ENCODE assay signal across 17 cellular contexts in genomic region chr1:15667362-15667761, GRCh38. TPM values are rescaled to one million over a fixed set of nuclear protein-coding genes. Genes with fewer than 3 reads are reported as not detected.
A peak's percentile ranks its signal among the peaks of the same experiment; 100 is the strongest.
DNase-seq lines count a peak whose midpoint lies in the region; ATAC-seq and TF ChIP-seq lines count a peak whose summit lies in the region.
"Had no signal": no experiment of that assay in that cellular context is flagged by ENCODE, and none has a peak within 500 bp of the region (broad histone marks: within the 10 kb centered on the region; RNA-seq: fewer than 3 reads in every experiment).

No MANE protein-coding gene starts in this region.

- no peak for TF ChIP-seq CTCF in HEK293 (tag by site-specific recombination; IDR thresholded peaks at IDR 0.05)
- TF ChIP-seq CTCF in brain (conservative IDR thresholded peaks at IDR 0.05) = no peak
- TF ChIP-seq CTCF in mucosa of descending colon (IDR thresholded peaks at IDR 0.05) = no peak

- no peaks in the 10 kb centered on the region for H3K4me1 ChIP-seq in HEK293 (ENCODE audit: control insufficient read depth, insufficient read depth, low read length)
- H3K4me1 ChIP-seq in mucosa of descending colon (ENCODE audit: low read depth) = peaks cover 4% of the 10 kb centered on the region

- H3K4me3 ChIP-seq in HEK293 (ENCODE audit: low read depth, low read length) = no peak overlapping the region
- H3K4me3 ChIP-seq in mucosa of descending colon = no peak overlapping the region

- CTCF ChIA-PET in HEK293 (lab: Yijun Ruan, JAX) = no interaction called here

- H3K4me1 Mint-ChIP-seq in activated naive CD4-positive, alpha-beta T cell treated with anti-CD3 and anti-CD28 coated beads, Interleukin-2, amount 50 U/mL, for 24 hours = peaks cover 5% of the 10 kb centered on the region
- H3K4me1 Mint-ChIP-seq in brain = no peaks in the 10 kb centered on the region
- H3K4me1 Mint-ChIP-seq in naive thymus-derived CD8-positive, alpha-beta T cell = peaks cover 0 to 3% (median under 1%) of the 10 kb centered on the region in 4 donors

- peak overlapping the region; percentile 38 for H3K27ac Mint-ChIP-seq in activated naive CD4-positive, alpha-beta T cell treated with anti-CD3 and anti-CD28 coated beads, Interleukin-2, amount 50 U/mL, for 24 hours
- H3K27ac Mint-ChIP-seq in brain = peak overlapping the region in 3 of 5 experiments; percentile 0 to 78 (median 58)
- H3K27ac Mint-ChIP-seq in naive thymus-derived CD8-positive, alpha-beta T cell = peak overlapping the region in 4 of 10 donors; percentile 36 to 64 (median 44)

- no peak overlapping the region for H3K27ac ChIP-seq in HEK293 (ENCODE audit: extremely low read depth, low read depth, low read length)
- H3K27ac ChIP-seq: C4-2B had no signal

- POLR2A ChIA-PET in HEK293 (lab: Yijun Ruan, JAX) = no interaction called here
- POLR2A ChIA-PET in naive thymus-derived CD8-positive, alpha-beta T cell (lab: Charles Lee) = no interaction called here

- intact Hi-C loops in mucosa of descending colon (cut with DNase I, micrococcal nuclease) = no loop called here

- H3K9me3 Mint-ChIP-seq in activated naive CD4-positive, alpha-beta T cell treated with anti-CD3 and anti-CD28 coated beads, Interleukin-2, amount 50 U/mL, for 24 hours = no peaks in the 10 kb centered on the region
- no peaks in the 10 kb centered on the region for H3K9me3 Mint-ChIP-seq in brain
- no peaks in the 10 kb centered on the region for H3K9me3 Mint-ChIP-seq in naive thymus-derived CD8-positive, alpha-beta T cell

- H3K27me3 Mint-ChIP-seq in activated naive CD4-positive, alpha-beta T cell treated with anti-CD3 and anti-CD28 coated beads, Interleukin-2, amount 50 U/mL, for 24 hours = no peaks in the 10 kb centered on the region
- no peaks in the 10 kb centered on the region for H3K27me3 Mint-ChIP-seq in brain
- H3K27me3 Mint-ChIP-seq in naive thymus-derived CD8-positive, alpha-beta T cell = no peaks in the 10 kb centered on the region

- no peak for DNase-seq in activated naive CD4-positive, alpha-beta T cell treated with Interleukin-2 at 50 U/mL for 16 hours
- DNase-seq in middle frontal gyrus (ENCODE audit: extremely low spot score, low spot score) (peak; percentile 29), mucosa of descending colon (no peak)
- no peak for DNase-seq in naive thymus-derived CD8-positive, alpha-beta T cell
- no peak for DNase-seq in activated CD4-positive, alpha-beta T cell treated with anti-CD3 and anti-CD28 coated beads for 1 hour
- DNase-seq: COR-L47, DMS53, HCEC 1CT, NCI-H146, NCI-H2107, NCI-H345, NCI-H69, SHP77 had no signal

- peaks cover 0 to 6% of the 10 kb centered on the region in 2 experiments; a peak in 1 of 3 replicates for H3K36me3 ChIP-seq in HEK293 (ENCODE audit: control insufficient read depth in 2 of 2, insufficient read depth in 1 of 2, low read length in 2 of 2)
- no peaks in the 10 kb centered on the region for H3K36me3 ChIP-seq in mucosa of descending colon (ENCODE audit: low read depth)

- ATAC-seq in mucosa of descending colon = no peak
- ATAC-seq in naive thymus-derived CD8-positive, alpha-beta T cell = no peak

- no peak overlapping the region for H3K4me3 Mint-ChIP-seq in activated naive CD4-positive, alpha-beta T cell treated with anti-CD3 and anti-CD28 coated beads, Interleukin-2, amount 50 U/mL, for 24 hours
- no peak overlapping the region for H3K4me3 Mint-ChIP-seq in brain
- no peak overlapping the region for H3K4me3 Mint-ChIP-seq in naive thymus-derived CD8-positive, alpha-beta T cell

- no peaks in the 10 kb centered on the region for H3K9me3 ChIP-seq in HEK293 (ENCODE audit: control insufficient read depth, insufficient read depth, low read depth, low read length)
- no peaks in the 10 kb centered on the region for H3K9me3 ChIP-seq in mucosa of descending colon

- H3K36me3 Mint-ChIP-seq in activated naive CD4-positive, alpha-beta T cell treated with anti-CD3 and anti-CD28 coated beads, Interleukin-2, amount 50 U/mL, for 24 hours = peaks cover 4% of the 10 kb centered on the region
- H3K36me3 Mint-ChIP-seq in brain = peaks cover 8% of the 10 kb centered on the region
- H3K36me3 Mint-ChIP-seq in naive thymus-derived CD8-positive, alpha-beta T cell = peaks cover 0 to 5% (median 2%) of the 10 kb centered on the region in 3 donors

TF ChIP-seq in HEK293, 187 proteins besides CTCF, POLR2A, EP300 and RAD21:
- TF ChIP-seq ZNF600 (tag by site-specific recombination; IDR thresholded peaks at IDR 0.05) = peak; percentile 76
- no peak for TF ChIP-seq ZNF133 (tag by site-specific recombination; IDR thresholded peaks at IDR 0.05)

RNA-seq across cellular contexts. Expression of gene PLEKHM2, which starts 16.8 kb away (rescaled TPM):
- 91.6 TPM for polyA plus RNA-seq in brain (ENCODE audit: insufficient read depth, low read depth, low replicate concordance)
- 10 to 100 TPM; 32.2 to 57.3 (median 36.2) TPM for total RNA-seq in mucosa of descending colon
- total RNA-seq in naive thymus-derived CD8-positive, alpha-beta T cell = 10 to 100 TPM; 60.3 to 66.7 TPM
- 10 to 100 TPM in 1 of 3 donors, 1 to 10 TPM in 2; 5.4 to 13.8 (median 5.4) TPM for polyA plus RNA-seq in naive thymus-derived CD8-positive, alpha-beta T cell

RNA-seq across cellular contexts. Expression of gene DDI2, which starts 50.1 kb away (rescaled TPM):
- 5.4 TPM for polyA plus RNA-seq in brain (ENCODE audit: insufficient read depth, low read depth, low replicate concordance)
- total RNA-seq in mucosa of descending colon = 10 to 100 TPM; 33.5 to 36.2 (median 34.6) TPM
- total RNA-seq in naive thymus-derived CD8-positive, alpha-beta T cell = 10 to 100 TPM; 40.7 to 47.1 TPM
- polyA plus RNA-seq in naive thymus-derived CD8-positive, alpha-beta T cell = 1 to 10 TPM; 4.5 to 6.1 (median 5.0) TPM
